ENCODE assay signal across 1 cellular context in the genomic region with DNA sequence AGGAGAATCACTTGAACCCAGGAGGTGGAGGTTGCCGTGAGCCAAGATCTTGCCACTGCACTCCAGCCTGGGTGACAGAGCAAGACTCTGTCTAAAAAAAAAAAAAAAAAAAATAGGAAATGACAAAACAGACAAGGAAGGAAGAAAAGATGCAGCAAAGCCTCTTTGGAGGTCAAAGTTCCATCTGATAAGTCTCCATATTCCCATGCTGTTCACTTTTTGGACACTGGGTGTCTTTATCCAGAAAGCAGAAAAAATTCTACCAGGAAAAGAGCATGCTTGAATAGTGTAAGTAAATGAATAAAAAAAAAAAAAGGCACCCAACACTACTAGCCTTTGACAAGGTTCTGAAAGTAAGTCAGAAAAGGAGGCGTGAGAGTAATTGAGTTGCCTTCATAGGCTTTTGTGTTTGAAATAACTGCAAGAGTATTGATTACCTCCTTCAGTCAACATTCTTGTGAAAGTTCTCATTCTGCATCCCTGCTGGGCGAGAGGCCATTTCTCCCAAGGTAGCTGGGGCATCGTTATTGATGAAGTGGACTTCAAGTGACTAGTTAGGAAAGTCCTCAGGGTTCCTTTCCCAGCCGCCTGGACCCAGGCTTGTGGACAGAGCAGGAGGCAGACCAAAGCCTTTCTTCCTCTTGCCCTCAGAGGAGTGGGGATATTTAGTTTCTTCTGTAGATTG.
TF ChIP-seq lines count a peak whose summit lies in the region.

No MANE protein-coding gene starts in this region.

TF ChIP-seq in HCT116, 20 proteins besides CTCF, POLR2A, EP300 and RAD21 (continued from another document):
- no peak for TF ChIP-seq EZH2phosphoT487 (IDR thresholded peaks at IDR 0.05; ENCODE audit: borderline replicate concordance)
- TF ChIP-seq, protein P1, sequence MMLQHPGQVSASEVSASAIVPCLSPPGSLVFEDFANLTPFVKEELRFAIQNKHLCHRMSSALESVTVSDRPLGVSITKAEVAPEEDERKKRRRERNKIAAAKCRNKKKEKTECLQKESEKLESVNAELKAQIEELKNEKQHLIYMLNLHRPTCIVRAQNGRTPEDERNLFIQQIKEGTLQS (IDR thresholded peaks at IDR 0.05) = no peak
- TF ChIP-seq SRF (IDR thresholded peaks at IDR 0.05; ENCODE audit: low read depth) = no peak
- TF ChIP-seq ZNF274 (IDR thresholded peaks at IDR 0.05; ENCODE audit: low read depth, low read length) = no peak
- TF ChIP-seq ELF1 (IDR thresholded peaks at IDR 0.05; ENCODE audit: borderline replicate concordance, low read depth) = no peak
- TF ChIP-seq CEBPB (IDR thresholded peaks at IDR 0.05; ENCODE audit: low read depth) = no peak
